Comparison of ENCODE assay signal across 3 cellular contexts in genomic region chr4:7055111-7055989, GRCh38.
TF ChIP-seq lines count a peak whose summit lies in the region.

No MANE protein-coding gene starts in this region.

TF ChIP-seq in IMR-90, 13 proteins besides CTCF, POLR2A, EP300 and RAD21:
- no peak for TF ChIP-seq NFE2L2 (IDR thresholded peaks at IDR 0.05; ENCODE audit: low read depth, low read length)

TF ChIP-seq in K562, 482 proteins besides CTCF, POLR2A, EP300 and RAD21:
- 0 out of 2 replicates have a peak, but pooled peaks have one; percentile 21 for TF ChIP-seq POLR2G (IDR thresholded peaks at IDR 0.05; ENCODE audit: low read depth, low read length)
- TF ChIP-seq ZNF274 (IDR thresholded peaks at IDR 0.05; ENCODE audit: borderline replicate concordance, low read depth, low read length) = no peak
- TF ChIP-seq ZNF232 (CRISPR knock-in tag; IDR thresholded peaks at IDR 0.05) = no peak
- 0 out of 2 replicates have a peak, but pooled peaks have one; percentile 27 for TF ChIP-seq RBFOX2 (IDR thresholded peaks at IDR 0.05; ENCODE audit: low read depth, low read length)
- TF ChIP-seq GABPB1 (CRISPR knock-in tag; IDR thresholded peaks at IDR 0.05) = no peak
- no peak for TF ChIP-seq GMEB1 (CRISPR knock-in tag; IDR thresholded peaks at IDR 0.05)
- TF ChIP-seq HNRNPH1 (optimal IDR thresholded peaks at IDR 0.05; ENCODE audit: low read depth, low read length) = no peak
- no peak for TF ChIP-seq EHMT2 (IDR thresholded peaks at IDR 0.05)
- TF ChIP-seq ZNF134 (CRISPR knock-in tag; conservative IDR thresholded peaks at IDR 0.05) = no peak
- no peak for TF ChIP-seq MAX (CRISPR knock-in tag; IDR thresholded peaks at IDR 0.05)
- TF ChIP-seq FIP1L1 (IDR thresholded peaks at IDR 0.05; ENCODE audit: low read depth, low read length, poor library complexity, severe bottlenecking) = no peak
- TF ChIP-seq MED1 (CRISPR knock-in tag; IDR thresholded peaks at IDR 0.05; ENCODE audit: borderline replicate concordance) = no peak

TF ChIP-seq in HEK293T, 16 proteins besides CTCF, POLR2A, EP300 and RAD21:
- TF ChIP-seq BHLHE40 (IDR thresholded peaks at IDR 0.05; ENCODE audit: borderline replicate concordance) = no peak
- no peak for TF ChIP-seq HDGF (IDR thresholded peaks at IDR 0.05; ENCODE audit: borderline replicate concordance)
- no peak for TF ChIP-seq FOXK2 (IDR thresholded peaks at IDR 0.05)
- TF ChIP-seq SUZ12 (IDR thresholded peaks at IDR 0.05) = no peak
- TF ChIP-seq LEF1 (IDR thresholded peaks at IDR 0.05; ENCODE audit: borderline replicate concordance) = no peak
- TF ChIP-seq CTBP1 (IDR thresholded peaks at IDR 0.05; ENCODE audit: borderline replicate concordance) = no peak
- TF ChIP-seq SP1 (IDR thresholded peaks at IDR 0.05) = no peak
- no peak for TF ChIP-seq PKNOX1 (IDR thresholded peaks at IDR 0.05)
- TF ChIP-seq FOXA1 (IDR thresholded peaks at IDR 0.05) = no peak
- no peak for TF ChIP-seq ELF4 (IDR thresholded peaks at IDR 0.05)
- TF ChIP-seq L3MBTL2 (conservative IDR thresholded peaks at IDR 0.05) = no peak
- no peak for TF ChIP-seq FOXM1 (IDR thresholded peaks at IDR 0.05; ENCODE audit: borderline replicate concordance)
- TF ChIP-seq ZNF384 (IDR thresholded peaks at IDR 0.05) = no peak
- TF ChIP-seq NFRKB (IDR thresholded peaks at IDR 0.05) = no peak
- no peak for TF ChIP-seq ARNT (IDR thresholded peaks at IDR 0.05)
- no peak for TF ChIP-seq TARDBP (IDR thresholded peaks at IDR 0.05)
